ENCODE assay signal across 11 cellular contexts in the genomic region with DNA sequence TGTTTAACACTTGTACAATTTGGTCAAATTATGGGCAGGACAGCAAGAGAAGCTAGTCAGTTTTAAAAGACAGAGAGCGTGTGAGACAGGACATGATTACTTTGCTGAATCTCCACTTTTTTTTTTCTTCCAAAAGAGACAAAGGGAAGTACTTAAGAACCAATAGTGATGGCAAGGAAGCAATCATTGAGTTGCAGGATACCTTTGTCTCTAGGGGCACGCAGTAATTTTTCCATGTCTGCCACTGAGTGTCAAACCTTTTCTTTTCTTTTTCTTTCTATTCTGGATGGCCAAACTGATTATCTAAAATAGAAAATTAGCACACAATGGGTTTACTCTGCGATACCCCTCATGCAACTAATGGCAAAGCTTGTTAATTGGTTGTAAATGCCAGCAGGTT.
"Had no signal": no experiment of that assay in that cellular context is flagged by ENCODE, and none has a peak within 500 bp of the region (broad histone marks: within the 10 kb centered on the region; RNA-seq: fewer than 3 reads in every experiment).

No MANE protein-coding gene starts in this region.

- H3K36me3 ChIP-seq: gastrocnemius medialis, heart left ventricle, transverse colon, vagina had no signal

- H3K4me1 ChIP-seq: gastrocnemius medialis, heart left ventricle, parathyroid adenoma, transverse colon, vagina had no signal

- H3K79me2 ChIP-seq: parathyroid adenoma had no signal

- DNase-seq: activated naive CD4-positive, alpha-beta T cell treated with anti-CD3 and anti-CD28 coated beads, Interleukin-2, amount 50 U/mL, for 16 hours; dermis blood vessel endothelial cell; gastrocnemius medialis; heart left ventricle; stimulated activated CD4-positive, alpha-beta T cell treated with anti-CD3 and anti-CD28 coated beads, Interleukin-4, amount 100 ng/mL, for 1 hour; stimulated activated naive CD4-positive, alpha-beta T cell treated with Interleukin-2 at 50 U/mL for 16 hours; transverse colon had no signal

- H2AFZ ChIP-seq: parathyroid adenoma had no signal

- H3K27me3 ChIP-seq: gastrocnemius medialis, transverse colon, vagina had no signal

- H3K9ac ChIP-seq: parathyroid adenoma had no signal

- H3K9me3 ChIP-seq: gastrocnemius medialis, heart left ventricle, transverse colon, vagina had no signal

- H3K4me3 ChIP-seq: gastrocnemius medialis, heart left ventricle, lung, transverse colon, vagina had no signal

- ATAC-seq: activated CD4-positive, CD25-positive, alpha-beta regulatory T cell treated with anti-CD3 and anti-CD28 coated beads, Interleukin-2, amount 50 U/mL, for 24 hours; gastrocnemius medialis; heart left ventricle had no signal

- H3K27ac ChIP-seq: gastrocnemius medialis, heart left ventricle, parathyroid adenoma, transverse colon, vagina had no signal
